19 cellular contexts compared by ENCODE assay signal in the genomic region with DNA sequence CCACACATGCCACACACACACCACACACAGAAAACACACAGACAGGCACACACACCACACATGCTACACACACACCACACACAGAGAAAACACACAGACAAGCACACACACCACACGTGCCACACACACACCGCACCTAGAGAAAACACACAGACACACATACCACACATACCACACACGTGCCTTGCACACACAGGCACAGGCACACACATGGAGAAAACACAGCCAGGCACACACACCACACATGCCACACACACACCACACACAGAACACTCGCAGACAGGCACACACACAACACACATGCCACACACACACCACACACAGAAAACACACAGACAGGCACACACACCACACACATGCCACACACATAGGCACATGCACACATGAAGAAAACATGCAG.
DNase-seq lines count a peak whose midpoint lies in the region; ATAC-seq, FAIRE-seq and TF ChIP-seq lines count a peak whose summit lies in the region.
"Had no signal": no experiment of that assay in that cellular context is flagged by ENCODE, and none has a peak within 500 bp of the region (broad histone marks: within the 10 kb centered on the region; RNA-seq: fewer than 3 reads in every experiment).

No MANE protein-coding gene starts in this region.

- H2AFZ ChIP-seq in HepG2 (ENCODE audit: low read length) (no peak overlapping the region), K562 (ENCODE audit: low read depth, low read length) (no peak overlapping the region)
- H2AFZ ChIP-seq: GM23248 had no signal

- TF ChIP-seq RAD21 in HepG2 (CRISPR knock-in tag; IDR thresholded peaks at IDR 0.05): no peak
- no peak for TF ChIP-seq RAD21 in K562 (CRISPR knock-in tag; conservative IDR thresholded peaks at IDR 0.05 in 1 of 2, IDR thresholded peaks at IDR 0.05 in 1 of 2)

- H3K27ac ChIP-seq in HepG2 (ENCODE audit: extremely low read length, insufficient read depth, low read length) (no peak overlapping the region), right lobe of liver (no peak overlapping the region), K562 (ENCODE audit: extremely low read depth, low read depth, low read length) (no peak overlapping the region), esophagus muscularis mucosa (replicated peaks in 1 of 4) (no peak overlapping the region)
- H3K27ac ChIP-seq: GM23248, HL-60 had no signal

- ATAC-seq in HepG2 (no peak), right lobe of liver (no peak), K562 (no peak)
- ATAC-seq: HCT116 had no signal

- DNase-seq in HepG2 (ENCODE audit: low spot score): no peak
- no peak for DNase-seq in right lobe of liver
- DNase-seq in K562 (ENCODE audit: extremely low read depth in 1 of 4, low spot score in 3 of 4): no peak
- peak; percentile 66 for DNase-seq in esophagus muscularis mucosa (ENCODE audit: extremely low spot score)
- peak; percentile 12 for DNase-seq in ureter (ENCODE audit: low spot score)
- no peak for DNase-seq in GM12891 (ENCODE audit: insufficient read length, low spot score)
- DNase-seq in LoVo (ENCODE audit: low spot score): no peak
- DNase-seq in NCI-H128 (lab: John Stamatoyannopoulos, UW; ENCODE audit: unreplicated experiment): no peak
- DNase-seq: 8988T; BE2C; C1 segment of cervical spinal cord; CD8-positive, alpha-beta memory T cell; COR-L47 had no signal

- no peaks in the 10 kb centered on the region for H4K20me1 ChIP-seq in HepG2 (ENCODE audit: insufficient read depth, low read length)
- no peaks in the 10 kb centered on the region for H4K20me1 ChIP-seq in K562 (replicated peaks; ENCODE audit: control insufficient read depth, insufficient read depth, low read length)

- FAIRE-seq in HepG2 (lab: Jason Lieb, UNC) (peak; percentile 18), K562 (lab: Jason Lieb, UNC) (peak; percentile 69), GM12891 (lab: Jason Lieb, UNC) (no peak)
- FAIRE-seq: G401.6, GM18507, H54 had no signal

- no peak for TF ChIP-seq POLR2A in HepG2 (IDR thresholded peaks at IDR 0.05; ENCODE audit: insufficient read depth in 1 of 2, low read depth in 2 of 2, low read length in 2 of 2)
- no peak for TF ChIP-seq POLR2A in right lobe of liver (IDR thresholded peaks at IDR 0.05)
- no peak for TF ChIP-seq POLR2A in K562 (conservative IDR thresholded peaks at IDR 0.05)
- TF ChIP-seq POLR2A in esophagus muscularis mucosa (IDR thresholded peaks at IDR 0.05; ENCODE audit: low read depth): no peak
- TF ChIP-seq POLR2A in GM12891 (IDR thresholded peaks at IDR 0.05; ENCODE audit: low read depth, low read length): no peak

- peaks cover 0 to 20% of the 10 kb centered on the region in 2 experiments; a peak in 1 of 5 replicates for H3K27me3 ChIP-seq in HepG2 (ENCODE audit: control insufficient read depth in 1 of 2, insufficient read depth in 2 of 2, low read length in 2 of 2)
- no peaks in the 10 kb centered on the region for H3K27me3 ChIP-seq in right lobe of liver
- peaks cover 7 to 53% of the 10 kb centered on the region in 2 experiments; a peak in 4 of 5 replicates for H3K27me3 ChIP-seq in K562 (ENCODE audit: control insufficient read depth in 2 of 2, insufficient read depth in 2 of 2, low read length in 2 of 2)
- peaks cover 0 to 4% (median 0%) of the 10 kb centered on the region in 4 donors for H3K27me3 ChIP-seq in esophagus muscularis mucosa
- H3K27me3 ChIP-seq: BE2C had no signal

- WGBS in HepG2 (ENCODE audit: low lambda C conversion rate): 64% methylated on average over 4 of the region's 4 CpGs
- WGBS in right lobe of liver (ENCODE audit: insufficient coverage, low coverage, low lambda C conversion rate, missing lambda C conversion rate): 100% methylated on average over 1 of the region's 4 CpGs
- WGBS in K562 (ENCODE audit: insufficient coverage, low coverage, missing lambda C conversion rate): 7% methylated on average over 3 of the region's 4 CpGs
- 89% methylated on average over 4 of the region's 4 CpGs for WGBS in esophagus muscularis mucosa

- intact Hi-C loops in HepG2 (cut with micrococcal nuclease; ENCODE audit: unreplicated experiment) (no loop called here), right lobe of liver (cut with DNase I) (no loop called here), K562 (cut with micrococcal nuclease) (no loop called here), esophagus muscularis mucosa (cut with DNase I) (no loop called here)

- H3K9ac ChIP-seq in HepG2 (ENCODE audit: insufficient read depth, low read depth, low read length): no peak overlapping the region
- no peak overlapping the region for H3K9ac ChIP-seq in K562 (ENCODE audit: insufficient read depth in 1 of 2, low read depth in 2 of 2, low read length in 2 of 2)
- H3K9ac ChIP-seq: GM23248 had no signal

- BruUV-seq in HepG2 (replicated peaks; lab: Mats Ljungman, UMichigan): no TSS peak
- BruUV-seq in K562 (replicated peaks; lab: Mats Ljungman, UMichigan): no TSS peak

- no peaks in the 10 kb centered on the region for H3K9me1 ChIP-seq in K562 (ENCODE audit: control insufficient read depth, insufficient read depth, low read length)

- H3K4me1 ChIP-seq in HepG2 (ENCODE audit: insufficient read depth, low read length): no peaks in the 10 kb centered on the region
- no peaks in the 10 kb centered on the region for H3K4me1 ChIP-seq in right lobe of liver
- peaks cover 0 to 4% of the 10 kb centered on the region in 2 experiments; a peak in 1 of 5 replicates for H3K4me1 ChIP-seq in K562 (replicated peaks in 1 of 2; ENCODE audit: control insufficient read depth in 2 of 2, insufficient read depth in 2 of 2, low read length in 2 of 2)
- H3K4me1 ChIP-seq in esophagus muscularis mucosa: no peaks in the 10 kb centered on the region

- TF ChIP-seq CTCF in HepG2 (CRISPR knock-in tag; IDR thresholded peaks at IDR 0.05) (no peak), right lobe of liver (IDR thresholded peaks at IDR 0.05) (no peak), K562 (IDR thresholded peaks at IDR 0.05 in 2 of 3, conservative IDR thresholded peaks at IDR 0.05 in 1 of 3; ENCODE audit: insufficient read depth in 2 of 3, low read depth in 1 of 3, low read length in 3 of 3) (no peak), esophagus muscularis mucosa (IDR thresholded peaks at IDR 0.05) (no peak)

- POLR2A ChIA-PET in HepG2 (lab: Yijun Ruan, JAX): no interaction called here
- POLR2A ChIA-PET in K562 (lab: Yijun Ruan, JAX): no interaction called here

- TF ChIP-seq EP300 in HepG2 (IDR thresholded peaks at IDR 0.05; ENCODE audit: low read depth in 2 of 2, low read length in 2 of 2) (no peak), HepG2 (CRISPR knock-in tag; IDR thresholded peaks at IDR 0.05; ENCODE audit: borderline replicate concordance) (no peak), K562 (IDR thresholded peaks at IDR 0.05; ENCODE audit: low read length) (no peak), esophagus muscularis mucosa (IDR thresholded peaks at IDR 0.05) (no peak)

- no peaks in the 10 kb centered on the region for H3K79me2 ChIP-seq in HepG2 (ENCODE audit: insufficient read depth, low read length)
- no peaks in the 10 kb centered on the region for H3K79me2 ChIP-seq in K562 (ENCODE audit: control insufficient read depth, insufficient read depth, low read length)

- H3K36me3 ChIP-seq in HepG2 (replicated peaks in 1 of 2; ENCODE audit: control insufficient read depth in 1 of 2, insufficient read depth in 2 of 2, low read length in 2 of 2) (no peaks in the 10 kb centered on the region), right lobe of liver (no peaks in the 10 kb centered on the region), K562 (ENCODE audit: control insufficient read depth, insufficient read depth, low read length) (no peaks in the 10 kb centered on the region), esophagus muscularis mucosa (no peaks in the 10 kb centered on the region)
- H3K36me3 ChIP-seq: BE2C had no signal

- CTCF ChIA-PET in HepG2 (lab: Yijun Ruan, JAX; ENCODE audit: low intra/inter-chr PET ratio, low total read pairs): no interaction called here
- CTCF ChIA-PET in K562 (lab: Yijun Ruan, JAX; ENCODE audit: low intra/inter-chr PET ratio): no interaction called here

- H3K4me3 ChIP-seq in HepG2 (replicated peaks in 1 of 3; ENCODE audit: insufficient read depth in 1 of 3, low read depth in 2 of 3, low read length in 3 of 3) (no peak overlapping the region), right lobe of liver (no peak overlapping the region), K562 (no peak overlapping the region), esophagus muscularis mucosa (no peak overlapping the region)
- H3K4me3 ChIP-seq: GM23248 had no signal

- H3K4me2 ChIP-seq in HepG2 (ENCODE audit: low read depth, low read length) (no peak overlapping the region), K562 (ENCODE audit: insufficient read depth, low read length) (no peak overlapping the region)

- in situ Hi-C loops in HepG2 (cut with HindIII; ENCODE audit: extremely low pct_ligation_motif_present, low pct_unique_long_range_greater_than_20kb) (no loop called here), K562 (cut with MboI) (no loop called here)

- H3K9me3 ChIP-seq in HepG2 (ENCODE audit: low read length) (peaks cover 17% of the 10 kb centered on the region), right lobe of liver (no peaks in the 10 kb centered on the region), K562 (replicated peaks; ENCODE audit: control insufficient read depth, insufficient read depth, low read depth, low read length) (peaks cover 8% of the 10 kb centered on the region; the same call in 1 of the 2 replicates), esophagus muscularis mucosa (no peaks in the 10 kb centered on the region)

TF ChIP-seq in HepG2, 621 proteins besides CTCF, POLR2A, EP300 and RAD21 (continues in another document):
- TF ChIP-seq SSRP1 (CRISPR knock-in tag; IDR thresholded peaks at IDR 0.05): no peak

TF ChIP-seq in K562, 482 proteins besides CTCF, POLR2A, EP300 and RAD21:
- TF ChIP-seq CBX1 (IDR thresholded peaks at IDR 0.05; ENCODE audit: low read depth) (peak; percentile 42; the same call in 1 of the 2 replicates), CEBPB (tag; IDR thresholded peaks at IDR 0.05) (no peak), HDAC2 (IDR thresholded peaks at IDR 0.05) (no peak)

TF ChIP-seq in GM12891, 5 proteins besides CTCF, POLR2A, EP300 and RAD21:
- TF ChIP-seq POU2F2 (IDR thresholded peaks at IDR 0.05; ENCODE audit: low read depth, low read length) (no peak), SPI1 (IDR thresholded peaks at IDR 0.05; ENCODE audit: low read depth, low read length) (no peak), TAF1 (IDR thresholded peaks at IDR 0.05; ENCODE audit: low read depth, low read length) (no peak), POLR2AphosphoS5 (IDR thresholded peaks at IDR 0.05; ENCODE audit: low read depth, low read length) (no peak), PAX5 (IDR thresholded peaks at IDR 0.05; ENCODE audit: insufficient read depth, low read length, severe bottlenecking) (no peak)

Comparison
In these comparisons a context has a peak if more than half of its experiments do, and no peak if none do; other contexts are left out.
1. DNase-seq: peak in esophagus muscularis mucosa (single experiment) and ureter (single experiment); none in HepG2 (single experiment), right lobe of liver (0 of 3), K562 (0 of 4), GM12891 (single experiment), LoVo (single experiment) and NCI-H128 (single experiment).
2. Of the 241 proteins assayed by ChIP-seq in both HepG2 and K562: peak only in HepG2: MNT; only in K562: CBX1; in both: none; in neither: 238; mixed calls (peak in some experiments, not most) for 1.